ENCODE assay signal across 1 cellular context in the genomic region with DNA sequence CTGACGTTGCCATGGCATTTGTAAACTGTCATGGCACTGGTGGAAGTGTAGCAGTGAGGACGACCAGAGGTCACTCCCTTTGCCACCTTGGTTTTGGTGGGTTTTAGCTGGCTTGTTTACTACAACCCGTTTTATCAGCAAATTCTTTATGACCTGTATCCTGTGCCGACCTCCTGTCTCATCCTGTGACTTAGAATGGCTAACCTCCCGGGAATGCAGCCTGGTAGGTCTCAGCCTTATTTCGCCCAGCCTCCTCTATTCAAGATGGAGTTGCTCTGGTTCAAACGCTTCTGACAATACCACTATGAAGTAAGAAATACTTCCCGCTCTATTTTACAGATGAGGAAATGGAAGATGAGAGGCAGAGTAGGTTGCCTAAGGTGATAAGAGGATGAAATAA.
TF ChIP-seq lines count a peak whose summit lies in the region.

No MANE protein-coding gene starts in this region.

TF ChIP-seq in GM23338, 12 proteins besides CTCF, POLR2A, EP300 and RAD21:
- no peak for TF ChIP-seq NANOG (IDR thresholded peaks at IDR 0.05; ENCODE audit: borderline replicate concordance)
- TF ChIP-seq EZH2phosphoT487 (IDR thresholded peaks at IDR 0.05; ENCODE audit: unreplicated experiment), result no peak
- no peak for TF ChIP-seq EZH2 (IDR thresholded peaks at IDR 0.05; ENCODE audit: low read depth, unreplicated experiment)
- TF ChIP-seq, protein P1, sequence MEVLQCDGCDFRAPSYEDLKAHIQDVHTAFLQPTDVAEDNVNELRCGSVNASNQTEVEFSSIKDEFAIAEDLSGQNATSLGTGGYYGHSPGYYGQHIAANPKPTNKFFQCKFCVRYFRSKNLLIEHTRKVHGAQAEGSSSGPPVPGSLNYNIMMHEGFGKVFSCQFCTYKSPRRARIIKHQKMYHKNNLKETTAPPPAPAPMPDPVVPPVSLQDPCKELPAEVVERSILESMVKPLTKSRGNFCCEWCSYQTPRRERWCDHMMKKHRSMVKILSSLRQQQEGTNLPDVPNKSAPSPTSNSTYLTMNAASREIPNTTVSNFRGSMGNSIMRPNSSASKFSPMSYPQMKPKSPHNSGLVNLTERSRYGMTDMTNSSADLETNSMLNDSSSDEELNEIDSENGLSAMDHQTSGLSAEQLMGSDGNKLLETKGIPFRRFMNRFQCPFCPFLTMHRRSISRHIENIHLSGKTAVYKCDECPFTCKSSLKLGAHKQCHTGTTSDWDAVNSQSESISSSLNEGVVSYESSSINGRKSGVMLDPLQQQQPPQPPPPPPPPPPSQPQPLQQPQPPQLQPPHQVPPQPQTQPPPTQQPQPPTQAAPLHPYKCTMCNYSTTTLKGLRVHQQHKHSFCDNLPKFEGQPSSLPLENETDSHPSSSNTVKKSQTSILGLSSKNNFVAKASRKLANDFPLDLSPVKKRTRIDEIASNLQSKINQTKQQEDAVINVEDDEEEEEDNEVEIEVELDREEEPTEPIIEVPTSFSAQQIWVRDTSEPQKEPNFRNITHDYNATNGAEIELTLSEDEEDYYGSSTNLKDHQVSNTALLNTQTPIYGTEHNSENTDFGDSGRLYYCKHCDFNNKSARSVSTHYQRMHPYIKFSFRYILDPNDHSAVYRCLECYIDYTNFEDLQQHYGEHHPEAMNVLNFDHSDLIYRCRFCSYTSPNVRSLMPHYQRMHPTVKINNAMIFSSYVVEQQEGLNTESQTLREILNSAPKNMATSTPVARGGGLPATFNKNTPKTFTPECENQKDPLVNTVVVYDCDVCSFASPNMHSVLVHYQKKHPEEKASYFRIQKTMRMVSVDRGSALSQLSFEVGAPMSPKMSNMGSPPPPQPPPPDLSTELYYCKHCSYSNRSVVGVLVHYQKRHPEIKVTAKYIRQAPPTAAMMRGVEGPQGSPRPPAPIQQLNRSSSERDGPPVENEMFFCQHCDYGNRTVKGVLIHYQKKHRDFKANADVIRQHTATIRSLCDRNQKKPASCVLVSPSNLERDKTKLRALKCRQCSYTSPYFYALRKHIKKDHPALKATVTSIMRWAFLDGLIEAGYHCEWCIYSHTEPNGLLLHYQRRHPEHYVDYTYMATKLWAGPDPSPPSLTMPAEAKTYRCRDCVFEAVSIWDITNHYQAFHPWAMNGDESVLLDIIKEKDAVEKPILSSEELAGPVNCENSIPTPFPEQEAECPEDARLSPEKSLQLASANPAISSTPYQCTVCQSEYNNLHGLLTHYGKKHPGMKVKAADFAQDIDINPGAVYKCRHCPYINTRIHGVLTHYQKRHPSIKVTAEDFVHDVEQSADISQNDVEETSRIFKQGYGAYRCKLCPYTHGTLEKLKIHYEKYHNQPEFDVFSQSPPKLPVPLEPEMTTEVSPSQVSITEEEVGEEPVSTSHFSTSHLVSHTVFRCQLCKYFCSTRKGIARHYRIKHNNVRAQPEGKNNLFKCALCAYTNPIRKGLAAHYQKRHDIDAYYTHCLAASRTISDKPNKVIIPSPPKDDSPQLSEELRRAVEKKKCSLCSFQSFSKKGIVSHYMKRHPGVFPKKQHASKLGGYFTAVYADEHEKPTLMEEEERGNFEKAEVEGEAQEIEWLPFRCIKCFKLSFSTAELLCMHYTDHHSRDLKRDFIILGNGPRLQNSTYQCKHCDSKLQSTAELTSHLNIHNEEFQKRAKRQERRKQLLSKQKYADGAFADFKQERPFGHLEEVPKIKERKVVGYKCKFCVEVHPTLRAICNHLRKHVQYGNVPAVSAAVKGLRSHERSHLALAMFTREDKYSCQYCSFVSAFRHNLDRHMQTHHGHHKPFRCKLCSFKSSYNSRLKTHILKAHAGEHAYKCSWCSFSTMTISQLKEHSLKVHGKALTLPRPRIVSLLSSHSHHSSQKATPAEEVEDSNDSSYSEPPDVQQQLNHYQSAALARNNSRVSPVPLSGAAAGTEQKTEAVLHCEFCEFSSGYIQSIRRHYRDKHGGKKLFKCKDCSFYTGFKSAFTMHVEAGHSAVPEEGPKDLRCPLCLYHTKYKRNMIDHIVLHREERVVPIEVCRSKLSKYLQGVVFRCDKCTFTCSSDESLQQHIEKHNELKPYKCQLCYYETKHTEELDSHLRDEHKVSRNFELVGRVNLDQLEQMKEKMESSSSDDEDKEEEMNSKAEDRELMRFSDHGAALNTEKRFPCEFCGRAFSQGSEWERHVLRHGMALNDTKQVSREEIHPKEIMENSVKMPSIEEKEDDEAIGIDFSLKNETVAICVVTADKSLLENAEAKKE (CRISPR knock-in tag; IDR thresholded peaks at IDR 0.05), result no peak
- no peak for TF ChIP-seq REST (IDR thresholded peaks at IDR 0.05; ENCODE audit: unreplicated experiment)
- no peak for TF ChIP-seq STAT1 (IDR thresholded peaks at IDR 0.05; ENCODE audit: unreplicated experiment)
- no peak for TF ChIP-seq ZNF331 (CRISPR knock-in tag; IDR thresholded peaks at IDR 0.05; ENCODE audit: low read depth)
- no peak for TF ChIP-seq CREB1 (CRISPR knock-in tag; IDR thresholded peaks at IDR 0.05; ENCODE audit: low read depth)
- no peak for TF ChIP-seq ETS1 (IDR thresholded peaks at IDR 0.05)
